ENCODE assay signal across 8 cellular contexts in genomic region chr1:103561612-103562395, GRCh38. TPM values are rescaled to one million over a fixed set of nuclear protein-coding genes. Genes with fewer than 3 reads are reported as not detected.
A peak's percentile ranks its signal among the peaks of the same experiment; 100 is the strongest.
DNase-seq lines count a peak whose midpoint lies in the region; ATAC-seq lines count a peak whose summit lies in the region.

No MANE protein-coding gene starts in this region.

- peaks cover 0 to 13% (median 5%) of the 10 kb centered on the region in 3 donors for H3K36me3 Mint-ChIP-seq in naive thymus-derived CD8-positive, alpha-beta T cell

- DNase-seq in OCI-M1 (lab: John Stamatoyannopoulos, UW) (peak; percentile 56), germinal center (ENCODE audit: low spot score) (no peak), hepatic stellate cell (ENCODE audit: low spot score) (no peak), DMS 273 (lab: John Stamatoyannopoulos, UW; ENCODE audit: unreplicated experiment) (no peak)
- no peak for DNase-seq in naive thymus-derived CD8-positive, alpha-beta T cell

- peak overlapping the region in 1 of 10 donors; percentile 16 for H3K4me3 Mint-ChIP-seq in naive thymus-derived CD8-positive, alpha-beta T cell

- H3K27me3 ChIP-seq in muscle layer of duodenum (ENCODE audit: low read depth, low read length), result no peaks in the 10 kb centered on the region

- H3K4me3 ChIP-seq in muscle layer of duodenum (ENCODE audit: low read depth in 1 of 2, low read length in 2 of 2), result no peak overlapping the region

- peaks cover 0 to 3% (median 2%) of the 10 kb centered on the region in 4 donors for H3K4me1 Mint-ChIP-seq in naive thymus-derived CD8-positive, alpha-beta T cell

- H3K27ac Mint-ChIP-seq in naive thymus-derived CD8-positive, alpha-beta T cell, result peak overlapping the region in 5 of 10 donors; percentile 12 to 67 (median 43)

- no peaks in the 10 kb centered on the region for H3K9me3 Mint-ChIP-seq in naive thymus-derived CD8-positive, alpha-beta T cell

- H3K36me3 ChIP-seq in muscle layer of duodenum (ENCODE audit: control insufficient read depth in 1 of 2, insufficient read depth in 2 of 2, low read length in 2 of 2), result no peaks in the 10 kb centered on the region

- POLR2A ChIA-PET in naive thymus-derived CD8-positive, alpha-beta T cell (lab: Charles Lee), result no interaction called here

- peaks cover 0 to 6% of the 10 kb centered on the region in 2 donors for H3K4me1 ChIP-seq in muscle layer of duodenum (ENCODE audit: control insufficient read depth in 1 of 2, insufficient read depth in 2 of 2, low read length in 2 of 2)

- H3K27me3 Mint-ChIP-seq in naive thymus-derived CD8-positive, alpha-beta T cell, result no peaks in the 10 kb centered on the region

- peak overlapping the region; percentile 18 for H3K27ac ChIP-seq in muscle layer of duodenum (ENCODE audit: low read length)

- H3K9me3 ChIP-seq in muscle layer of duodenum (ENCODE audit: control insufficient read depth in 1 of 2, low read length in 2 of 2), result no peaks in the 10 kb centered on the region

- peak; percentile 95 for ATAC-seq in GM18498 (IDR thresholded peaks at IDR 0.05; ENCODE audit: unreplicated experiment)
- ATAC-seq in HG02623 (IDR thresholded peaks at IDR 0.05; ENCODE audit: unreplicated experiment), result peak; percentile 84
- ATAC-seq in naive thymus-derived CD8-positive, alpha-beta T cell, result no peak

RNA-seq across cellular contexts. Expression of gene AMY2B, which starts 9.6 kb away (rescaled TPM):
- 10 to 100 TPM; 63.1 to 63.7 TPM for total RNA-seq in naive thymus-derived CD8-positive, alpha-beta T cell
- polyA plus RNA-seq in naive thymus-derived CD8-positive, alpha-beta T cell, result 1 to 10 TPM in 1 of 3 donors, under 1 TPM in 2; 0.67 to 1.6 (median 0.74) TPM

RNA-seq across cellular contexts. Expression of gene RNPC3, which starts 36.3 kb away (rescaled TPM):
- total RNA-seq in naive thymus-derived CD8-positive, alpha-beta T cell, result 10 to 100 TPM; 80.0 to 85.4 TPM
- 10 to 100 TPM; 14.1 to 15.8 (median 14.8) TPM for polyA plus RNA-seq in naive thymus-derived CD8-positive, alpha-beta T cell

RNA-seq across cellular contexts. Expression of gene AMY2A, which starts 55.4 kb away (rescaled TPM):
- not detected for total RNA-seq in naive thymus-derived CD8-positive, alpha-beta T cell
- not detected for polyA plus RNA-seq in naive thymus-derived CD8-positive, alpha-beta T cell

Comparison
In these comparisons a context has a peak if more than half of its experiments do, and no peak if none do; other contexts are left out.
1. ATAC-seq: peak in GM18498 (single experiment) and HG02623 (single experiment); none in naive thymus-derived CD8-positive, alpha-beta T cell (0 of 2).